1 cellular context compared by ENCODE assay signal in the genomic region with DNA sequence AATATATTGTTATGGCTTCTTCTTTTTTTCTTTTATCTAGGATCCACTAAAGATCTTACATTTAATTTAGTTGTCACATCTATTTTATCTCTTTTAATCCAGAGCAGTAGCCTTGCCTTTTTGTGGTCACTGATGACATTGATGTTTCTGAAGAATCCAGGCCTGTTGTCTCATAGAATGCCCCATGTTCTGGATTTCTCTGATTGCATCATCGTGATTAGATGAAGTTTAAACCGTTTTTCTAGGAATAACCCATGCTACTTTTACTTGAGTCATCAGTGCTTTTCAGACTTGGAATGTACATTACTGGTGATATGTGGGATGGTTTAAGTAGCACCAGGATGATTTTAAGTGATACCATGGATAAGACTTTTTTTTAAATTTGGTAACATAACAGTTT.
TF ChIP-seq lines count a peak whose summit lies in the region.

No MANE protein-coding gene starts in this region.

TF ChIP-seq in K562, 482 proteins besides CTCF, POLR2A, EP300 and RAD21 (continued from another document and continues in another):
- TF ChIP-seq, protein P1, sequence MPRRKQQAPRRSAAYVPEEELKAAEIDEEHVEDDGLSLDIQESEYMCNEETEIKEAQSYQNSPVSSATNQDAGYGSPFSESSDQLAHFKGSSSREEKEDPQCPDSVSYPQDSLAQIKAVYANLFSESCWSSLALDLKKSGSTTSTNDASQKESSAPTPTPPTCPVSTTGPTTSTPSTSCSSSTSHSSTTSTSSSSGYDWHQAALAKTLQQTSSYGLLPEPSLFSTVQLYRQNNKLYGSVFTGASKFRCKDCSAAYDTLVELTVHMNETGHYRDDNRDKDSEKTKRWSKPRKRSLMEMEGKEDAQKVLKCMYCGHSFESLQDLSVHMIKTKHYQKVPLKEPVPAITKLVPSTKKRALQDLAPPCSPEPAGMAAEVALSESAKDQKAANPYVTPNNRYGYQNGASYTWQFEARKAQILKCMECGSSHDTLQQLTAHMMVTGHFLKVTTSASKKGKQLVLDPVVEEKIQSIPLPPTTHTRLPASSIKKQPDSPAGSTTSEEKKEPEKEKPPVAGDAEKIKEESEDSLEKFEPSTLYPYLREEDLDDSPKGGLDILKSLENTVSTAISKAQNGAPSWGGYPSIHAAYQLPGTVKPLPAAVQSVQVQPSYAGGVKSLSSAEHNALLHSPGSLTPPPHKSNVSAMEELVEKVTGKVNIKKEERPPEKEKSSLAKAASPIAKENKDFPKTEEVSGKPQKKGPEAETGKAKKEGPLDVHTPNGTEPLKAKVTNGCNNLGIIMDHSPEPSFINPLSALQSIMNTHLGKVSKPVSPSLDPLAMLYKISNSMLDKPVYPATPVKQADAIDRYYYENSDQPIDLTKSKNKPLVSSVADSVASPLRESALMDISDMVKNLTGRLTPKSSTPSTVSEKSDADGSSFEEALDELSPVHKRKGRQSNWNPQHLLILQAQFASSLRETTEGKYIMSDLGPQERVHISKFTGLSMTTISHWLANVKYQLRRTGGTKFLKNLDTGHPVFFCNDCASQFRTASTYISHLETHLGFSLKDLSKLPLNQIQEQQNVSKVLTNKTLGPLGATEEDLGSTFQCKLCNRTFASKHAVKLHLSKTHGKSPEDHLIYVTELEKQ (CRISPR knock-in tag; IDR thresholded peaks at IDR 0.05): no peak
- TF ChIP-seq ZNF253 (CRISPR knock-in tag; conservative IDR thresholded peaks at IDR 0.05): no peak
- no peak for TF ChIP-seq PCBP2 (IDR thresholded peaks at IDR 0.05; ENCODE audit: low read depth, low read length, poor library complexity, severe bottlenecking)
- no peak for TF ChIP-seq SRF (CRISPR knock-in tag; IDR thresholded peaks at IDR 0.05)
- TF ChIP-seq ZNF165 (CRISPR knock-in tag; IDR thresholded peaks at IDR 0.05; ENCODE audit: borderline replicate concordance): no peak
- TF ChIP-seq, protein P2, sequence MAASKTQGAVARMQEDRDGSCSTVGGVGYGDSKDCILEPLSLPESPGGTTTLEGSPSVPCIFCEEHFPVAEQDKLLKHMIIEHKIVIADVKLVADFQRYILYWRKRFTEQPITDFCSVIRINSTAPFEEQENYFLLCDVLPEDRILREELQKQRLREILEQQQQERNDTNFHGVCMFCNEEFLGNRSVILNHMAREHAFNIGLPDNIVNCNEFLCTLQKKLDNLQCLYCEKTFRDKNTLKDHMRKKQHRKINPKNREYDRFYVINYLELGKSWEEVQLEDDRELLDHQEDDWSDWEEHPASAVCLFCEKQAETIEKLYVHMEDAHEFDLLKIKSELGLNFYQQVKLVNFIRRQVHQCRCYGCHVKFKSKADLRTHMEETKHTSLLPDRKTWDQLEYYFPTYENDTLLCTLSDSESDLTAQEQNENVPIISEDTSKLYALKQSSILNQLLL (CRISPR knock-in tag; IDR thresholded peaks at IDR 0.05; ENCODE audit: borderline replicate concordance): no peak
- peak; percentile 39 for TF ChIP-seq CTBP1 (IDR thresholded peaks at IDR 0.05; ENCODE audit: borderline replicate concordance)
- TF ChIP-seq, protein P3, sequence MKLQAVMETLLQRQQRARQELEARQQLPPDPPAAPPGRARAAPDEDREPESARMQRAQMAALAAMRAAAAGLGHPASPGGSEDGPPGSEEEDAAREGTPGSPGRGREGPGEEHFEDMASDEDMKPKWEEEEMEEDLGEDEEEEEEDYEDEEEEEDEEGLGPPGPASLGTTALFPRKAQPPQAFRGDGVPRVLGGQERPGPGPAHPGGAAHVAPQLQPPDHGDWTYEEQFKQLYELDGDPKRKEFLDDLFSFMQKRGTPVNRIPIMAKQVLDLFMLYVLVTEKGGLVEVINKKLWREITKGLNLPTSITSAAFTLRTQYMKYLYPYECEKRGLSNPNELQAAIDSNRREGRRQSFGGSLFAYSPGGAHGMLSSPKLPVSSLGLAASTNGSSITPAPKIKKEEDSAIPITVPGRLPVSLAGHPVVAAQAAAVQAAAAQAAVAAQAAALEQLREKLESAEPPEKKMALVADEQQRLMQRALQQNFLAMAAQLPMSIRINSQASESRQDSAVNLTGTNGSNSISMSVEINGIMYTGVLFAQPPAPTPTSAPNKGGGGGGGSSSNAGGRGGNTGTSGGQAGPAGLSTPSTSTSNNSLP (IDR thresholded peaks at IDR 0.05; ENCODE audit: borderline replicate concordance, low read depth, low read length): 0 out of 2 replicates have a peak, but pooled peaks have one; percentile 32
- TF ChIP-seq PRMT5 (CRISPR knock-in tag; IDR thresholded peaks at IDR 0.05): no peak
- TF ChIP-seq, protein P4, sequence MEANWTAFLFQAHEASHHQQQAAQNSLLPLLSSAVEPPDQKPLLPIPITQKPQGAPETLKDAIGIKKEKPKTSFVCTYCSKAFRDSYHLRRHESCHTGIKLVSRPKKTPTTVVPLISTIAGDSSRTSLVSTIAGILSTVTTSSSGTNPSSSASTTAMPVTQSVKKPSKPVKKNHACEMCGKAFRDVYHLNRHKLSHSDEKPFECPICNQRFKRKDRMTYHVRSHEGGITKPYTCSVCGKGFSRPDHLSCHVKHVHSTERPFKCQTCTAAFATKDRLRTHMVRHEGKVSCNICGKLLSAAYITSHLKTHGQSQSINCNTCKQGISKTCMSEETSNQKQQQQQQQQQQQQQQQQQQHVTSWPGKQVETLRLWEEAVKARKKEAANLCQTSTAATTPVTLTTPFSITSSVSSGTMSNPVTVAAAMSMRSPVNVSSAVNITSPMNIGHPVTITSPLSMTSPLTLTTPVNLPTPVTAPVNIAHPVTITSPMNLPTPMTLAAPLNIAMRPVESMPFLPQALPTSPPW (CRISPR knock-in tag; IDR thresholded peaks at IDR 0.05): peak; percentile 38; the same call in 1 of the 2 replicates
- TF ChIP-seq, protein P5, sequence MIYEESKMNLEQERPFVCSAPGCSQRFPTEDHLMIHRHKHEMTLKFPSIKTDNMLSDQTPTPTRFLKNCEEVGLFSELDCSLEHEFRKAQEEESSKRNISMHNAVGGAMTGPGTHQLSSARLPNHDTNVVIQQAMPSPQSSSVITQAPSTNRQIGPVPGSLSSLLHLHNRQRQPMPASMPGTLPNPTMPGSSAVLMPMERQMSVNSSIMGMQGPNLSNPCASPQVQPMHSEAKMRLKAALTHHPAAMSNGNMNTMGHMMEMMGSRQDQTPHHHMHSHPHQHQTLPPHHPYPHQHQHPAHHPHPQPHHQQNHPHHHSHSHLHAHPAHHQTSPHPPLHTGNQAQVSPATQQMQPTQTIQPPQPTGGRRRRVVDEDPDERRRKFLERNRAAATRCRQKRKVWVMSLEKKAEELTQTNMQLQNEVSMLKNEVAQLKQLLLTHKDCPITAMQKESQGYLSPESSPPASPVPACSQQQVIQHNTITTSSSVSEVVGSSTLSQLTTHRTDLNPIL (CRISPR knock-in tag; IDR thresholded peaks at IDR 0.05): no peak
- no peak for TF ChIP-seq NR4A1 (CRISPR knock-in tag; IDR thresholded peaks at IDR 0.05)
- TF ChIP-seq NR4A1 (tag; IDR thresholded peaks at IDR 0.05): no peak
- no peak for TF ChIP-seq CSDE1 (IDR thresholded peaks at IDR 0.05)
- no peak for TF ChIP-seq HMG20A (CRISPR knock-in tag; conservative IDR thresholded peaks at IDR 0.05)
- no peak for TF ChIP-seq ZNF24 (IDR thresholded peaks at IDR 0.05)
- TF ChIP-seq ZEB2 (IDR thresholded peaks at IDR 0.05): 0 out of 2 replicates have a peak, but pooled peaks have one; percentile 39
- TF ChIP-seq SIRT6 (IDR thresholded peaks at IDR 0.05; ENCODE audit: low read depth, low read length): no peak
- TF ChIP-seq, protein P6, sequence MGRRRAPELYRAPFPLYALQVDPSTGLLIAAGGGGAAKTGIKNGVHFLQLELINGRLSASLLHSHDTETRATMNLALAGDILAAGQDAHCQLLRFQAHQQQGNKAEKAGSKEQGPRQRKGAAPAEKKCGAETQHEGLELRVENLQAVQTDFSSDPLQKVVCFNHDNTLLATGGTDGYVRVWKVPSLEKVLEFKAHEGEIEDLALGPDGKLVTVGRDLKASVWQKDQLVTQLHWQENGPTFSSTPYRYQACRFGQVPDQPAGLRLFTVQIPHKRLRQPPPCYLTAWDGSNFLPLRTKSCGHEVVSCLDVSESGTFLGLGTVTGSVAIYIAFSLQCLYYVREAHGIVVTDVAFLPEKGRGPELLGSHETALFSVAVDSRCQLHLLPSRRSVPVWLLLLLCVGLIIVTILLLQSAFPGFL (CRISPR knock-in tag; IDR thresholded peaks at IDR 0.05): no peak
- no peak for TF ChIP-seq ZSCAN29 (IDR thresholded peaks at IDR 0.05)
- no peak for TF ChIP-seq CBX2 (IDR thresholded peaks at IDR 0.05; ENCODE audit: insufficient read depth, low read length, poor library complexity, severe bottlenecking)
- no peak for TF ChIP-seq RBM15 (IDR thresholded peaks at IDR 0.05; ENCODE audit: insufficient read depth, low read length)
- TF ChIP-seq, protein P7, sequence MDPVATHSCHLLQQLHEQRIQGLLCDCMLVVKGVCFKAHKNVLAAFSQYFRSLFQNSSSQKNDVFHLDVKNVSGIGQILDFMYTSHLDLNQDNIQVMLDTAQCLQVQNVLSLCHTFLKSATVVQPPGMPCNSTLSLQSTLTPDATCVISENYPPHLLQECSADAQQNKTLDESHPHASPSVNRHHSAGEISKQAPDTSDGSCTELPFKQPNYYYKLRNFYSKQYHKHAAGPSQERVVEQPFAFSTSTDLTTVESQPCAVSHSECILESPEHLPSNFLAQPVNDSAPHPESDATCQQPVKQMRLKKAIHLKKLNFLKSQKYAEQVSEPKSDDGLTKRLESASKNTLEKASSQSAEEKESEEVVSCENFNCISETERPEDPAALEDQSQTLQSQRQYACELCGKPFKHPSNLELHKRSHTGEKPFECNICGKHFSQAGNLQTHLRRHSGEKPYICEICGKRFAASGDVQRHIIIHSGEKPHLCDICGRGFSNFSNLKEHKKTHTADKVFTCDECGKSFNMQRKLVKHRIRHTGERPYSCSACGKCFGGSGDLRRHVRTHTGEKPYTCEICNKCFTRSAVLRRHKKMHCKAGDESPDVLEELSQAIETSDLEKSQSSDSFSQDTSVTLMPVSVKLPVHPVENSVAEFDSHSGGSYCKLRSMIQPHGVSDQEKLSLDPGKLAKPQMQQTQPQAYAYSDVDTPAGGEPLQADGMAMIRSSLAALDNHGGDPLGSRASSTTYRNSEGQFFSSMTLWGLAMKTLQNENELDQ (CRISPR knock-in tag; IDR thresholded peaks at IDR 0.05; ENCODE audit: borderline replicate concordance): no peak
- TF ChIP-seq GABPA (tag; conservative IDR thresholded peaks at IDR 0.05; ENCODE audit: low read depth): peak; percentile 20; the same call in 1 of the 2 replicates
- TF ChIP-seq MAFK (IDR thresholded peaks at IDR 0.05; ENCODE audit: low read length): no peak
- TF ChIP-seq CBX5 (IDR thresholded peaks at IDR 0.05; ENCODE audit: borderline replicate concordance, low read depth): no peak
- no peak; the same call in 1 of the 2 replicates for TF ChIP-seq HDAC2 (IDR thresholded peaks at IDR 0.05)
- TF ChIP-seq, protein P8, sequence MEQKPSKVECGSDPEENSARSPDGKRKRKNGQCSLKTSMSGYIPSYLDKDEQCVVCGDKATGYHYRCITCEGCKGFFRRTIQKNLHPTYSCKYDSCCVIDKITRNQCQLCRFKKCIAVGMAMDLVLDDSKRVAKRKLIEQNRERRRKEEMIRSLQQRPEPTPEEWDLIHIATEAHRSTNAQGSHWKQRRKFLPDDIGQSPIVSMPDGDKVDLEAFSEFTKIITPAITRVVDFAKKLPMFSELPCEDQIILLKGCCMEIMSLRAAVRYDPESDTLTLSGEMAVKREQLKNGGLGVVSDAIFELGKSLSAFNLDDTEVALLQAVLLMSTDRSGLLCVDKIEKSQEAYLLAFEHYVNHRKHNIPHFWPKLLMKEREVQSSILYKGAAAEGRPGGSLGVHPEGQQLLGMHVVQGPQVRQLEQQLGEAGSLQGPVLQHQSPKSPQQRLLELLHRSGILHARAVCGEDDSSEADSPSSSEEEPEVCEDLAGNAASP (IDR thresholded peaks at IDR 0.05): no peak
- no peak for TF ChIP-seq CREB3 (tag; conservative IDR thresholded peaks at IDR 0.05; ENCODE audit: low read depth)
- no peak for TF ChIP-seq GATAD2A (IDR thresholded peaks at IDR 0.05)
- no peak for TF ChIP-seq ZNF232 (CRISPR knock-in tag; IDR thresholded peaks at IDR 0.05)
- no peak for TF ChIP-seq ZBTB43 (CRISPR knock-in tag; IDR thresholded peaks at IDR 0.05)
- no peak for TF ChIP-seq KHSRP (IDR thresholded peaks at IDR 0.05)
- TF ChIP-seq KAT8 (IDR thresholded peaks at IDR 0.05; ENCODE audit: low read depth): no peak
- TF ChIP-seq, protein P9, sequence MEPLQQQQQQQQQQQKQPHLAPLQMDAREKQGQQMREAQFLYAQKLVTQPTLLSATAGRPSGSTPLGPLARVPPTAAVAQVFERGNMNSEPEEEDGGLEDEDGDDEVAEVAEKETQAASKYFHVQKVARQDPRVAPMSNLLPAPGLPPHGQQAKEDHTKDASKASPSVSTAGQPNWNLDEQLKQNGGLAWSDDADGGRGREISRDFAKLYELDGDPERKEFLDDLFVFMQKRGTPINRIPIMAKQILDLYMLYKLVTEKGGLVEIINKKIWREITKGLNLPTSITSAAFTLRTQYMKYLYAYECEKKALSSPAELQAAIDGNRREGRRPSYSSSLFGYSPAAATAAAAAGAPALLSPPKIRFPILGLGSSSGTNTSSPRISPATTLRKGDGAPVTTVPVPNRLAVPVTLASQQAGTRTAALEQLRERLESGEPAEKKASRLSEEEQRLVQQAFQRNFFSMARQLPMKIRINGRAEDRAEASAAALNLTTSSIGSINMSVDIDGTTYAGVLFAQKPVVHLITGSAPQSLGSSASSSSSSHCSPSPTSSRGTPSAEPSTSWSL (CRISPR knock-in tag; IDR thresholded peaks at IDR 0.05; ENCODE audit: borderline replicate concordance): no peak
- peak; percentile 79 for TF ChIP-seq ZNF175 (CRISPR knock-in tag; IDR thresholded peaks at IDR 0.05; ENCODE audit: low read depth)
- TF ChIP-seq ZFPM2 (CRISPR knock-in tag; IDR thresholded peaks at IDR 0.05): no peak
- peak; percentile 59 for TF ChIP-seq HDAC3 (IDR thresholded peaks at IDR 0.05; ENCODE audit: borderline replicate concordance, partially characterized antibody)
- TF ChIP-seq HEY1 (CRISPR knock-in tag; IDR thresholded peaks at IDR 0.05; ENCODE audit: borderline replicate concordance): no peak
- TF ChIP-seq CEBPG (CRISPR knock-in tag; IDR thresholded peaks at IDR 0.05): no peak
- peak; percentile 97 to 98 for TF ChIP-seq CEBPG (tag; conservative IDR thresholded peaks at IDR 0.05 in 1 of 2, IDR thresholded peaks at IDR 0.05 in 1 of 2)
- no peak for TF ChIP-seq EGR1 (conservative IDR thresholded peaks at IDR 0.05)
- TF ChIP-seq ESRRA (IDR thresholded peaks at IDR 0.05; ENCODE audit: borderline replicate concordance, low read depth): peak; percentile 68; the same call in 1 of the 2 replicates
- no peak for TF ChIP-seq TCF3 (CRISPR knock-in tag; IDR thresholded peaks at IDR 0.05)
- TF ChIP-seq TAF9B (IDR thresholded peaks at IDR 0.05; ENCODE audit: partially characterized antibody): no peak
- no peak; the same call in 1 of the 2 replicates for TF ChIP-seq SMARCE1 (IDR thresholded peaks at IDR 0.05)
- no peak for TF ChIP-seq ZNF174 (CRISPR knock-in tag; IDR thresholded peaks at IDR 0.05)
